Comparison of ENCODE assay signal across 29 cellular contexts in the genomic region with DNA sequence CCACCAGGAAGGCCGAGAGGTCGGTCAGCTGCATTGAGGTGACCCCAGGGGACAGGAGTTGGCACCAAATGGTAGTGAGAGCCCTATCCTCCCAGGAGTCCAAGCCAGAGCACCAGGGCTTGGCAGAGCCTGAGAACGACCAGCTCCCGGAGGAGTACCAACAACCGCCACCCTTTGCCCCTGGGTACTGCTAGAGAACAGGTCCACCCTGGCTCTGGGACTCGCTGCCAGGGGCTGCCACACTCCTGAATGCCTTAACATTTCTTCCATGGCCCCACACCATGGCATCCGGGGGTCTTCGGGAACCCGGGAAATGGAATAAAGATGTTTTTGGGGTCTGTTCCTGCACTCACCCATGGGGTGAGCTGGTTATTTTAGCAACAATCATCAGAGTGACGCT. TPM values are rescaled to one million over a fixed set of nuclear protein-coding genes. Genes with fewer than 3 reads are reported as not detected.
"Had no signal": no experiment of that assay in that cellular context is flagged by ENCODE, and none has a peak within 500 bp of the region (broad histone marks: within the 10 kb centered on the region; RNA-seq: fewer than 3 reads in every experiment).

No MANE protein-coding gene starts in this region.

- ATAC-seq: activated CD4-positive, CD25-positive, alpha-beta regulatory T cell treated with anti-CD3 and anti-CD28 coated beads, Interleukin-2, amount 50 U/mL, for 24 hours; activated CD8-positive, alpha-beta T cell treated with anti-CD3 and anti-CD28 coated beads for 36 hours; activated naive CD8-positive, alpha-beta T cell treated with anti-CD3 and anti-CD28 coated beads, Interleukin-2, amount 50 U/mL, for 24 hours; activated T-cell treated with anti-CD3 and anti-CD28 coated beads, Interleukin-2, amount 50 U/mL, for 4 hours; activated T-helper 17 cell treated with anti-CD3 and anti-CD28 coated beads, Interleukin-2, amount 50 U/mL, for 72 hours; foreskin keratinocyte; heart left ventricle; left ventricle myocardium superior; stimulated activated naive CD8-positive, alpha-beta T cell treated with anti-CD3 and anti-CD28 coated beads, Interleukin-15, Interleukin-2, amounts not matched to agents 100 U/mL and 50 U/mL, for 24 hours had no signal

- H3K27me3 ChIP-seq: esophagus muscularis mucosa, foreskin keratinocyte, spleen, testis, transverse colon had no signal

- H3K36me3 ChIP-seq: esophagus muscularis mucosa, heart left ventricle had no signal

- H3K27me3 Mint-ChIP-seq: activated CD8-positive, alpha-beta T cell treated with anti-CD3 and anti-CD28 coated beads for 36 hours; activated naive CD4-positive, alpha-beta T cell treated with anti-CD3 and anti-CD28 coated beads, Interleukin-2, amount 50 U/mL, for 24 hours; activated naive CD8-positive, alpha-beta T cell treated with anti-CD3 and anti-CD28 coated beads, Interleukin-2, amount 50 U/mL, for 24 hours; activated T-helper 17 cell treated with anti-CD3 and anti-CD28 coated beads, Interleukin-2, amount 50 U/mL, for 72 hours; naive B cell had no signal

- H3K4me1 Mint-ChIP-seq: mesothelial cell of epicardium, neural crest cell had no signal

- H3K4me3 ChIP-seq: esophagus muscularis mucosa, heart left ventricle, spleen, testis, transverse colon had no signal

- H3K36me3 Mint-ChIP-seq: mesothelial cell of epicardium had no signal

- H3K27ac Mint-ChIP-seq: activated CD8-positive, alpha-beta T cell treated with anti-CD3 and anti-CD28 coated beads for 36 hours; activated naive CD4-positive, alpha-beta T cell treated with anti-CD3 and anti-CD28 coated beads, Interleukin-2, amount 50 U/mL, for 24 hours; activated naive CD8-positive, alpha-beta T cell treated with anti-CD3 and anti-CD28 coated beads, Interleukin-2, amount 50 U/mL, for 24 hours; activated T-helper 17 cell treated with anti-CD3 and anti-CD28 coated beads, Interleukin-2, amount 50 U/mL, for 72 hours; mesothelial cell of epicardium; T-helper 1 cell treated with Interleukin-12 subunit alpha and Interleukin-12 subunit beta and Interleukin-4 antibody, amounts not matched to agents 30 μg/mL and 1 μg/mL, for 36 hours had no signal

- H3K27ac ChIP-seq: esophagus muscularis mucosa, foreskin keratinocyte, heart left ventricle, testis, transverse colon, VCaP had no signal

- DNase-seq: activated CD4-positive, alpha-beta T cell treated with anti-CD3 and anti-CD28 coated beads for 48 hours; activated CD8-positive, alpha-beta T cell treated with anti-CD3 and anti-CD28 coated beads for 36 hours; activated gamma-delta T cell treated with Interleukin-2 at 50 U/mL for 16 hours; activated naive CD8-positive, alpha-beta T cell treated with anti-CD3 and anti-CD28 coated beads, Interleukin-2, amount 50 U/mL, for 24 hours; activated T-cell treated with anti-CD3 and anti-CD28 coated beads, Interleukin-2, amount 50 U/mL, for 4 hours; amygdala; dermis blood vessel endothelial cell; effector CD4-positive, alpha-beta T cell; foreskin keratinocyte; heart left ventricle; kidney glomerular epithelial cell; left ventricle myocardium superior; naive B cell; right cardiac atrium; spleen; stimulated activated naive CD8-positive, alpha-beta T cell treated with anti-CD3 and anti-CD28 coated beads, Interleukin-15, Interleukin-2, amounts not matched to agents 100 U/mL and 50 U/mL, for 24 hours; T-helper 9 cell; testis; transverse colon had no signal

- H3K9me3 ChIP-seq: esophagus muscularis mucosa, heart left ventricle, spleen, testis, transverse colon had no signal

- H3K9me3 Mint-ChIP-seq: activated CD8-positive, alpha-beta T cell treated with anti-CD3 and anti-CD28 coated beads for 36 hours; activated naive CD4-positive, alpha-beta T cell treated with anti-CD3 and anti-CD28 coated beads, Interleukin-2, amount 50 U/mL, for 24 hours; activated naive CD8-positive, alpha-beta T cell treated with anti-CD3 and anti-CD28 coated beads, Interleukin-2, amount 50 U/mL, for 24 hours; activated T-cell treated with anti-CD3 and anti-CD28 coated beads, Interleukin-2, amount 50 U/mL, for 4 hours; activated T-helper 17 cell treated with anti-CD3 and anti-CD28 coated beads, Interleukin-2, amount 50 U/mL, for 72 hours; mesothelial cell of epicardium; naive B cell; neural crest cell; T-helper 1 cell treated with Interleukin-12 subunit alpha and Interleukin-12 subunit beta and Interleukin-4 antibody, amounts not matched to agents 30 μg/mL and 1 μg/mL, for 36 hours had no signal

- H3K4me3 Mint-ChIP-seq: activated CD8-positive, alpha-beta T cell treated with anti-CD3 and anti-CD28 coated beads for 36 hours; activated naive CD4-positive, alpha-beta T cell treated with anti-CD3 and anti-CD28 coated beads, Interleukin-2, amount 50 U/mL, for 24 hours; activated naive CD8-positive, alpha-beta T cell treated with anti-CD3 and anti-CD28 coated beads, Interleukin-2, amount 50 U/mL, for 24 hours; activated T-cell treated with anti-CD3 and anti-CD28 coated beads, Interleukin-2, amount 50 U/mL, for 4 hours; activated T-helper 17 cell treated with anti-CD3 and anti-CD28 coated beads, Interleukin-2, amount 50 U/mL, for 72 hours; mesothelial cell of epicardium; naive B cell; neural crest cell; T-helper 1 cell treated with Interleukin-12 subunit alpha and Interleukin-12 subunit beta and Interleukin-4 antibody, amounts not matched to agents 30 μg/mL and 1 μg/mL, for 36 hours had no signal

- H3K4me1 ChIP-seq: esophagus muscularis mucosa, heart left ventricle, testis, transverse colon had no signal

RNA-seq across cellular contexts. Expression of a gene that starts 14.1 kb away (rescaled TPM):
- total RNA-seq: dermis blood vessel endothelial cell, neural crest cell had no signal

RNA-seq across cellular contexts. Expression of a gene that starts 15.7 kb away (rescaled TPM):
- total RNA-seq: activated CD8-positive, alpha-beta T cell treated with anti-CD3 and anti-CD28 coated beads for 36 hours; activated T-cell treated with anti-CD3 and anti-CD28 coated beads, Interleukin-2, amount 50 U/mL, for 4 hours; dermis blood vessel endothelial cell; esophagus muscularis mucosa; foreskin keratinocyte; heart left ventricle; left ventricle myocardium superior; mesothelial cell of epicardium; neural crest cell; omental fat pad; right cardiac atrium; spleen; testis; transverse colon; urinary bladder had no signal
- polyA plus RNA-seq: foreskin keratinocyte, heart left ventricle, right cardiac atrium, urinary bladder had no signal
